ENCODE assay signal across 33 cellular contexts in the genomic region with DNA sequence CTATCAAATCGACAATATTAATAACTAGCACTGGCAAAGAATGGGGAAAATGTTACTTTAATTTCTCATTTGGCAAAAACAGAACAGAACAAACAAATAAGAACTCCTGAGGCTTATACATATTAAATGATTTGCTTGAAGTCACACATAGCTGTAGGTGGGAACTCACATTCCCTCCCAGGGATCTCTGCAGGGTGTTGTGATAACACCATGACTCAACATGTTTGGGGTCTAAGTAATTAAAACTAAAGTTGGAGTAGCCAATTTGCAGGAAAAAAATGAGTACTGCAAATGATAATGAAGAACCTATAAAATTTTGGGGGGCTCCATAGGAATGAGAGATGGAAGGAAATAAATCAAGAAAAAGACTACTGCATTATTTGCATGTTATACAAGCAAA. TPM values are rescaled to one million over a fixed set of nuclear protein-coding genes. Genes with fewer than 3 reads are reported as not detected.
"Had no signal": no experiment of that assay in that cellular context is flagged by ENCODE, and none has a peak within 500 bp of the region (broad histone marks: within the 10 kb centered on the region; RNA-seq: fewer than 3 reads in every experiment).

No MANE protein-coding gene starts in this region.

- H3K4me1 Mint-ChIP-seq: activated B cell treated with CpG ODN at 0.5 μM for 24 hours; activated naive CD4-positive, alpha-beta T cell treated with anti-CD3 and anti-CD28 coated beads, Interleukin-2, amount 50 U/mL, for 24 hours; activated naive CD8-positive, alpha-beta T cell treated with anti-CD3 and anti-CD28 coated beads for 36 hours; activated naive CD8-positive, alpha-beta T cell treated with anti-CD3 and anti-CD28 coated beads, Interleukin-2, amount 50 U/mL, for 24 hours; T-helper 17 cell had no signal

- H3K9me3 ChIP-seq: adrenal gland, body of pancreas, colonic mucosa, heart left ventricle had no signal

- DNase-seq: activated B cell treated with CpG ODN at 0.5 μM for 24 hours; activated CD4-positive, alpha-beta T cell treated with anti-CD3 and anti-CD28 coated beads for 48 hours; activated CD4-positive, alpha-beta T cell treated with anti-CD3 and anti-CD28 coated beads, Interleukin-2, amount 50 U/mL, for 1 hour; activated CD4-positive, alpha-beta T cell treated with anti-CD3 and anti-CD28 coated beads, Interleukin-2, amount 50 U/mL, for 48 hours; activated CD8-positive, alpha-beta memory T cell treated with anti-CD3 and anti-CD28 coated beads for 24 hours; activated CD8-positive, alpha-beta T cell treated with anti-CD3 and anti-CD28 coated beads for 36 hours; activated effector memory CD4-positive, alpha-beta T cell treated with anti-CD3 and anti-CD28 coated beads, Interleukin-2, amount 50 U/mL, for 16 hours; activated naive CD4-positive, alpha-beta T cell treated with anti-CD3 and anti-CD28 coated beads for 36 hours; activated naive CD8-positive, alpha-beta T cell treated with anti-CD3 and anti-CD28 coated beads for 36 hours; activated naive CD8-positive, alpha-beta T cell treated with anti-CD3 and anti-CD28 coated beads, Interleukin-2, amount 50 U/mL, for 24 hours; activated T-cell treated with anti-CD3 and anti-CD28 coated beads, Interleukin-2, amount 50 U/mL, for 1 hour; activated T-cell treated with anti-CD3 and anti-CD28 coated beads, Interleukin-2, amount 50 U/mL, for 48 hours; adrenal gland; amygdala; aorta; body of pancreas; caudate nucleus; cerebellar nuclear complex; colonic mucosa; effector CD8-positive, alpha-beta T cell; foreskin fibroblast; glutamatergic neuron; heart left ventricle; T-helper 1 cell; T-helper 17 cell; T1000; WERI-Rb-1 had no signal

- H3K9me3 Mint-ChIP-seq: activated CD8-positive, alpha-beta T cell treated with anti-CD3 and anti-CD28 coated beads for 36 hours; activated naive CD4-positive, alpha-beta T cell treated with anti-CD3 and anti-CD28 coated beads for 36 hours; activated naive CD8-positive, alpha-beta T cell treated with anti-CD3 and anti-CD28 coated beads for 36 hours; activated T-helper 1 cell treated with anti-CD3 and anti-CD28 coated beads, Interleukin-12 subunit alpha, Interleukin-12 subunit beta, Interleukin-2, Interleukin-4 antibody, amounts not matched to agents 30 ng/mL and 10 ng/mL and 1 ng/mL, durations not matched to agents 14 hours and 24 hours and 36 hours; activated T-helper 2 cell treated with anti-CD3 and anti-CD28 coated beads, Interferon-gamma antibody, Interleukin-2, Interleukin-4, amounts not matched to agents 10 μg/mL and 5 μg/mL and 100 μg/mL, durations not matched to agents 14 hours and 24 hours and 36 hours; T-helper 2 cell treated with Interferon-gamma antibody and Interleukin-4, amounts not matched to agents 5 μg/mL and 100 μg/mL, for 36 hours had no signal

- H3K4me3 ChIP-seq: adrenal gland, body of pancreas, colonic mucosa, heart left ventricle had no signal

- H3K27ac ChIP-seq: adrenal gland, body of pancreas, colonic mucosa, heart left ventricle, WERI-Rb-1 had no signal

- H3K4me3 Mint-ChIP-seq: activated B cell treated with CpG ODN at 0.5 μM for 24 hours; activated CD8-positive, alpha-beta T cell treated with anti-CD3 and anti-CD28 coated beads for 36 hours; activated naive CD4-positive, alpha-beta T cell treated with anti-CD3 and anti-CD28 coated beads for 36 hours; activated naive CD4-positive, alpha-beta T cell treated with anti-CD3 and anti-CD28 coated beads, Interleukin-2, amount 50 U/mL, for 24 hours; activated naive CD8-positive, alpha-beta T cell treated with anti-CD3 and anti-CD28 coated beads for 36 hours; activated naive CD8-positive, alpha-beta T cell treated with anti-CD3 and anti-CD28 coated beads, Interleukin-2, amount 50 U/mL, for 24 hours; activated T-helper 1 cell treated with anti-CD3 and anti-CD28 coated beads, Interleukin-12 subunit alpha, Interleukin-12 subunit beta, Interleukin-2, Interleukin-4 antibody, amounts not matched to agents 30 ng/mL and 10 ng/mL and 1 ng/mL, durations not matched to agents 14 hours and 24 hours and 36 hours; T-helper 17 cell; T-helper 2 cell treated with Interferon-gamma antibody and Interleukin-4, amounts not matched to agents 5 μg/mL and 100 μg/mL, for 36 hours had no signal

- H3K36me3 ChIP-seq: adrenal gland, colonic mucosa, heart left ventricle, WERI-Rb-1 had no signal

- H3K36me3 Mint-ChIP-seq: activated naive CD4-positive, alpha-beta T cell treated with anti-CD3 and anti-CD28 coated beads, Interleukin-2, amount 50 U/mL, for 24 hours; activated naive CD8-positive, alpha-beta T cell treated with anti-CD3 and anti-CD28 coated beads for 36 hours had no signal

- H3K4me1 ChIP-seq: adrenal gland, body of pancreas, colonic mucosa, heart left ventricle had no signal

- ATAC-seq: activated CD4-positive, CD25-positive, alpha-beta regulatory T cell treated with anti-CD3 and anti-CD28 coated beads, Interleukin-2, amount 50 U/mL, for 24 hours; activated CD8-positive, alpha-beta T cell treated with anti-CD3 and anti-CD28 coated beads for 36 hours; activated naive CD8-positive, alpha-beta T cell treated with anti-CD3 and anti-CD28 coated beads, Interleukin-2, amount 50 U/mL, for 24 hours; body of pancreas; esophagus mucosa; heart left ventricle; T-helper 17 cell had no signal

- H3K27ac Mint-ChIP-seq: activated B cell treated with CpG ODN at 0.5 μM for 24 hours; activated CD8-positive, alpha-beta T cell treated with anti-CD3 and anti-CD28 coated beads for 36 hours; activated naive CD4-positive, alpha-beta T cell treated with anti-CD3 and anti-CD28 coated beads for 36 hours; activated naive CD4-positive, alpha-beta T cell treated with anti-CD3 and anti-CD28 coated beads, Interleukin-2, amount 50 U/mL, for 24 hours; activated naive CD8-positive, alpha-beta T cell treated with anti-CD3 and anti-CD28 coated beads for 36 hours; activated naive CD8-positive, alpha-beta T cell treated with anti-CD3 and anti-CD28 coated beads, Interleukin-2, amount 50 U/mL, for 24 hours; activated T-helper 1 cell treated with anti-CD3 and anti-CD28 coated beads, Interleukin-12 subunit alpha, Interleukin-12 subunit beta, Interleukin-2, Interleukin-4 antibody, amounts not matched to agents 30 ng/mL and 10 ng/mL and 1 ng/mL, durations not matched to agents 14 hours and 24 hours and 36 hours; activated T-helper 2 cell treated with anti-CD3 and anti-CD28 coated beads, Interferon-gamma antibody, Interleukin-2, Interleukin-4, amounts not matched to agents 10 μg/mL and 5 μg/mL and 100 μg/mL, durations not matched to agents 14 hours and 24 hours and 36 hours; T-helper 17 cell; T-helper 2 cell treated with Interferon-gamma antibody and Interleukin-4, amounts not matched to agents 5 μg/mL and 100 μg/mL, for 36 hours had no signal

- H3K27me3 ChIP-seq: adrenal gland, body of pancreas, colonic mucosa had no signal

RNA-seq across cellular contexts. Expression of a gene that starts 27.5 kb away (rescaled TPM):
- total RNA-seq: activated T-helper 2 cell treated with anti-CD3 and anti-CD28 coated beads, Interferon-gamma antibody, Interleukin-2, Interleukin-4, amounts not matched to agents 10 μg/mL and 5 μg/mL and 100 μg/mL, durations not matched to agents 14 hours and 24 hours and 36 hours; T-helper 17 cell had no signal
